Comparison of ENCODE assay signal across 9 cellular contexts in genomic region chr12:58916891-58917570, GRCh38. TPM values are rescaled to one million over a fixed set of nuclear protein-coding genes. Genes with fewer than 3 reads are reported as not detected.
DNase-seq lines count a peak whose midpoint lies in the region; FAIRE-seq and TF ChIP-seq lines count a peak whose summit lies in the region.
"Had no signal": no experiment of that assay in that cellular context is flagged by ENCODE, and none has a peak within 500 bp of the region (broad histone marks: within the 10 kb centered on the region; RNA-seq: fewer than 3 reads in every experiment).

No MANE protein-coding gene starts in this region.

- H3K27me3 ChIP-seq in small intestine (ENCODE audit: control insufficient read depth in 2 of 2, insufficient read depth in 2 of 2, low read length in 2 of 2), result no peaks in the 10 kb centered on the region

- peak overlapping the region; percentile 15 to 46 for H3K4me3 ChIP-seq in small intestine (ENCODE audit: low read depth in 1 of 2, low read length in 2 of 2)

- FAIRE-seq in H54 (lab: Jason Lieb, UNC), result peak; percentile 53
- FAIRE-seq in small intestine (lab: Jason Lieb, UNC), result no peak
- FAIRE-seq in frontal cortex (lab: Jason Lieb, UNC), result no peak
- FAIRE-seq: GM18507 had no signal

- peak overlapping the region; percentile 41 to 70 for H3K27ac ChIP-seq in small intestine (ENCODE audit: low read depth in 1 of 2, low read length in 1 of 2)

- no peaks in the 10 kb centered on the region for H3K4me1 ChIP-seq in small intestine (ENCODE audit: control insufficient read depth in 2 of 2, insufficient read depth in 1 of 2, low read depth in 1 of 2, low read length in 1 of 2)

- no peaks in the 10 kb centered on the region for H3K36me3 ChIP-seq in small intestine (ENCODE audit: control insufficient read depth in 2 of 2, insufficient read depth in 2 of 2, low read length in 2 of 2)

- DNase-seq in H54 (ENCODE audit: insufficient read length, low spot score) (no peak), astrocyte of the hippocampus (ENCODE audit: low read depth, low spot score) (peak; percentile 63), iris pigment epithelial cell (ENCODE audit: low read depth) (peak; percentile 81), small intestine (peak; percentile 62), activated gamma-delta T cell (lab: John Stamatoyannopoulos, UW) (no peak), ecto neural progenitor cell (ENCODE audit: low spot score) (no peak), frontal cortex (ENCODE audit: low spot score in 2 of 2) (no peak), OCI-M1 (lab: John Stamatoyannopoulos, UW) (no peak)

- no peaks in the 10 kb centered on the region for H3K9me3 ChIP-seq in small intestine (ENCODE audit: control insufficient read depth, low read depth)

- TF ChIP-seq POLR2A in H54 (IDR thresholded peaks at IDR 0.05; ENCODE audit: low read depth, low read length), result no peak

- 12 to 33% (median 27%) methylated on average over 6 of the region's 6 CpGs for WGBS in small intestine, 3 donors

RNA-seq across cellular contexts. Expression of gene LRIG3, which starts 3.3 kb away (rescaled TPM):
- 10 to 100 TPM in 1 of 3 donors, 1 to 10 TPM in 2; 3.6 to 21.6 (median 3.8) TPM for polyA plus RNA-seq in small intestine
- 10.6 TPM for total RNA-seq in frontal cortex

Comparison
In these comparisons a context has a peak if more than half of its experiments do, and no peak if none do; other contexts are left out.
1. DNase-seq: peak in astrocyte of the hippocampus (single experiment), iris pigment epithelial cell (single experiment) and small intestine (single experiment); none in H54 (single experiment), activated gamma-delta T cell (single experiment), ecto neural progenitor cell (single experiment), frontal cortex (0 of 2) and OCI-M1 (single experiment).